ENCODE assay signal across 17 cellular contexts in the genomic region with DNA sequence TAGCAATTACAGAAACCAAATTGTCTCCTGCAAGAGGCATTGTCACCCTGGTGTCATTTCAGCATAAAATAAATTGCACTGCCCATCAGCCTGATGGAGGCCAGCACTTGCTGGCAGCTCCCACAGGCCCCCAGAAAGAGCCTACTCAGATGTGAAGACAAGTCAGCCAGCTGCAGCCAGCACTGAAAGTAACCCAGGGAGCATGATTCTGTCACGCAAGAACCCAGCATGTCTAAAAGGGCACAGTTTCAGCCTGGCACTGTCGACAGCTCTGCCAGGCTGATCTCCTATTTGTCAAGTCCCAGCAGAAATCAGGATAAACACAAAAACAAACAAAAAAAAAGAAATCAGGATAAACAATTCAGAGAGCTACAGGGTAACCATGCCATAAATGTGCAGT.
DNase-seq lines count a peak whose midpoint lies in the region; ATAC-seq lines count a peak whose summit lies in the region.
"Had no signal": no experiment of that assay in that cellular context is flagged by ENCODE, and none has a peak within 500 bp of the region (broad histone marks: within the 10 kb centered on the region; RNA-seq: fewer than 3 reads in every experiment).

No MANE protein-coding gene starts in this region.

- DNase-seq in Karpas-422 = peak; percentile 16
- peak; percentile 59 for DNase-seq in NCI-H2227 (lab: John Stamatoyannopoulos, UW; ENCODE audit: unreplicated experiment)
- peak; percentile 12 for DNase-seq in amniotic epithelial cell (ENCODE audit: low read depth)
- DNase-seq in neuronal stem cell (ENCODE audit: low spot score) = no peak
- no peak for DNase-seq in DMS 273 treated with DMSO at 0.1 percent for 48 hours (lab: John Stamatoyannopoulos, UW)
- no peak for DNase-seq in Kasumi-1 (lab: John Stamatoyannopoulos, UW)
- no peak for DNase-seq in T-helper 9 cell
- DNase-seq in activated naive CD4-positive, alpha-beta T cell treated with anti-CD3 and anti-CD28 coated beads, Interleukin-2, amount 50 U/mL, for 72 hours (ENCODE audit: low spot score in 2 of 2) = no peak
- DNase-seq: Calu3; CD8-positive, alpha-beta T cell; DMS53; DND-41; EL; H9 had no signal

- no peak overlapping the region for H3K4ac ChIP-seq in neuronal stem cell (ENCODE audit: low read length)

- H3K79me1 ChIP-seq in neuronal stem cell (ENCODE audit: low read depth, low read length) = no peaks in the 10 kb centered on the region

- H3K27ac ChIP-seq in Karpas-422 (ENCODE audit: low read length) (no peak overlapping the region), neuronal stem cell (replicated peaks; ENCODE audit: low read length) (no peak overlapping the region)
- H3K27ac ChIP-seq: BLaER1 treated with 17β-estradiol and CSF1 and Interleukin-3, amounts not matched to agents 10 nM and 100 nM had no signal

- H4K91ac ChIP-seq in neuronal stem cell (ENCODE audit: low read depth, low read length, poor library complexity) = no peak overlapping the region

- H3K36me3 ChIP-seq in Karpas-422 (ENCODE audit: insufficient read depth, low read length) = no peaks in the 10 kb centered on the region
- no peaks in the 10 kb centered on the region for H3K36me3 ChIP-seq in neuronal stem cell (replicated peaks in 1 of 2; ENCODE audit: control insufficient read depth in 2 of 2, insufficient read depth in 2 of 2, low read length in 2 of 2)
- H3K36me3 ChIP-seq: BLaER1 treated with 17β-estradiol and CSF1 and Interleukin-3, amounts not matched to agents 10 nM and 100 nM had no signal

- no peak overlapping the region for H2BK12ac ChIP-seq in neuronal stem cell (ENCODE audit: low read length)

- H3K18ac ChIP-seq in neuronal stem cell (ENCODE audit: low read length) = peak overlapping the region; percentile 0

- H3K9me3 Mint-ChIP-seq in activated naive CD4-positive, alpha-beta T cell treated with anti-CD3 and anti-CD28 coated beads, Interleukin-2, amount 50 U/mL, for 72 hours = no peaks in the 10 kb centered on the region
- H3K9me3 Mint-ChIP-seq: CD8-positive, alpha-beta T cell had no signal

- no peak overlapping the region for H3K4me2 ChIP-seq in Karpas-422 (ENCODE audit: low read depth, low read length, poor library complexity, severe bottlenecking)
- H3K4me2 ChIP-seq in neuronal stem cell (ENCODE audit: insufficient read depth, low read length, poor library complexity, severe bottlenecking) = no peak overlapping the region
- H3K4me2 ChIP-seq: BLaER1 treated with 17β-estradiol and CSF1 and Interleukin-3, amounts not matched to agents 10 nM and 100 nM had no signal

- H3K36me3 Mint-ChIP-seq in activated naive CD4-positive, alpha-beta T cell treated with anti-CD3 and anti-CD28 coated beads, Interleukin-2, amount 50 U/mL, for 72 hours = no peaks in the 10 kb centered on the region
- H3K36me3 Mint-ChIP-seq: CD8-positive, alpha-beta T cell had no signal

- whole genome bisulfite sequencing in neuronal stem cell (ENCODE audit: extremely low coverage in 2 of 2, insufficient read length in 2 of 2, insufficient replicate concordance in 1 of 2), 2 donors = no CpG with 5 or more reads among the region's 2 CpGs

- H3K14ac ChIP-seq in neuronal stem cell (ENCODE audit: low read length) = no peak overlapping the region

- H3K79me2 ChIP-seq in Karpas-422 (ENCODE audit: low read length) = no peaks in the 10 kb centered on the region

- no peak for ATAC-seq in activated naive CD4-positive, alpha-beta T cell treated with anti-CD3 and anti-CD28 coated beads, Interleukin-2, amount 50 U/mL, for 72 hours
- ATAC-seq: CD8-positive, alpha-beta T cell; HepG2 had no signal

- no peak overlapping the region for H3K9ac ChIP-seq in Karpas-422 (ENCODE audit: low read length)
- peak overlapping the region; percentile 66 for H3K9ac ChIP-seq in neuronal stem cell (ENCODE audit: low read depth, low read length, poor library complexity)
- H3K9ac ChIP-seq: BLaER1 treated with 17β-estradiol and CSF1 and Interleukin-3, amounts not matched to agents 10 nM and 100 nM had no signal

- H2BK120ac ChIP-seq in neuronal stem cell (ENCODE audit: low read depth, low read length) = no peak overlapping the region

- H3K4me3 ChIP-seq in Karpas-422 (ENCODE audit: low read length) = no peak overlapping the region
- no peak overlapping the region for H3K4me3 ChIP-seq in neuronal stem cell (ENCODE audit: low read length in 2 of 2)
- H3K4me3 ChIP-seq: BLaER1 treated with 17β-estradiol and CSF1 and Interleukin-3, amounts not matched to agents 10 nM and 100 nM had no signal

- H2AK5ac ChIP-seq in neuronal stem cell (ENCODE audit: low read depth, low read length) = no peak overlapping the region

- H3K27me3 ChIP-seq in Karpas-422 (ENCODE audit: low read length) (no peaks in the 10 kb centered on the region), neuronal stem cell (ENCODE audit: control insufficient read depth in 3 of 3, insufficient read depth in 3 of 3, low read depth in 1 of 3, low read length in 3 of 3) (no peaks in the 10 kb centered on the region)
- H3K27me3 ChIP-seq: BLaER1 treated with 17β-estradiol and CSF1 and Interleukin-3, amounts not matched to agents 10 nM and 100 nM had no signal

- H3K27ac Mint-ChIP-seq in activated naive CD4-positive, alpha-beta T cell treated with anti-CD3 and anti-CD28 coated beads, Interleukin-2, amount 50 U/mL, for 72 hours = no peak overlapping the region
- H3K27ac Mint-ChIP-seq: B cell; CD8-positive, alpha-beta T cell had no signal

- no peak overlapping the region for H2BK15ac ChIP-seq in neuronal stem cell (ENCODE audit: low read length)

- no peak overlapping the region for H2AFZ ChIP-seq in Karpas-422 (ENCODE audit: low read length)
- no peak overlapping the region for H2AFZ ChIP-seq in neuronal stem cell (ENCODE audit: low read length)

- H4K20me1 ChIP-seq in Karpas-422 (ENCODE audit: insufficient read depth, low read depth, low read length) = no peaks in the 10 kb centered on the region
- H4K20me1 ChIP-seq: BLaER1 treated with 17β-estradiol and CSF1 and Interleukin-3, amounts not matched to agents 10 nM and 100 nM had no signal

- H3K9me3 ChIP-seq in Karpas-422 (ENCODE audit: low read length) (no peaks in the 10 kb centered on the region), neuronal stem cell (replicated peaks in 1 of 2; ENCODE audit: control insufficient read depth in 2 of 2, insufficient read depth in 1 of 2, low read depth in 1 of 2, low read length in 2 of 2) (no peaks in the 10 kb centered on the region)
- H3K9me3 ChIP-seq: BLaER1 treated with 17β-estradiol and CSF1 and Interleukin-3, amounts not matched to agents 10 nM and 100 nM had no signal

- no peaks in the 10 kb centered on the region for H3K9me2 ChIP-seq in Karpas-422 (replicated peaks; ENCODE audit: insufficient read depth, low read length)

- no peak overlapping the region for H4K8ac ChIP-seq in neuronal stem cell (ENCODE audit: low read depth, low read length)

- H2BK5ac ChIP-seq in neuronal stem cell (ENCODE audit: low read length) = no peak overlapping the region

- H3K4me1 ChIP-seq in Karpas-422 (ENCODE audit: low read length) (no peaks in the 10 kb centered on the region), neuronal stem cell (ENCODE audit: control insufficient read depth in 2 of 2, insufficient read depth in 1 of 2, low read depth in 1 of 2, low read length in 2 of 2) (no peaks in the 10 kb centered on the region)
- H3K4me1 ChIP-seq: BLaER1 treated with 17β-estradiol and CSF1 and Interleukin-3, amounts not matched to agents 10 nM and 100 nM had no signal

- H3K23ac ChIP-seq in neuronal stem cell (ENCODE audit: low read depth, low read length, poor library complexity) = no peak overlapping the region

Comparison
In these comparisons a context has a peak if more than half of its experiments do, and no peak if none do; other contexts are left out.
1. DNase-seq: peak in Karpas-422 (single experiment), NCI-H2227 (single experiment) and amniotic epithelial cell (single experiment); none in neuronal stem cell (single experiment), DMS 273 treated with DMSO at 0.1 percent for 48 hours (single experiment), Kasumi-1 (0 of 2), T-helper 9 cell (single experiment) and activated naive CD4-positive, alpha-beta T cell treated with anti-CD3 and anti-CD28 coated beads, Interleukin-2, amount 50 U/mL, for 72 hours (0 of 2).